Comparison of ENCODE assay signal across 1 cellular context in genomic region chr19:1384478-1385110, GRCh38.
TF ChIP-seq lines count a peak whose summit lies in the region.

No MANE protein-coding gene starts in this region.

TF ChIP-seq in HCT116, 20 proteins besides CTCF, POLR2A, EP300 and RAD21 (continued from another document):
- no peak for TF ChIP-seq ZBTB33 (IDR thresholded peaks at IDR 0.05; ENCODE audit: extremely low read depth, insufficient replicate concordance, low read length)
